Comparison of ENCODE assay signal across 10 cellular contexts in the genomic region with DNA sequence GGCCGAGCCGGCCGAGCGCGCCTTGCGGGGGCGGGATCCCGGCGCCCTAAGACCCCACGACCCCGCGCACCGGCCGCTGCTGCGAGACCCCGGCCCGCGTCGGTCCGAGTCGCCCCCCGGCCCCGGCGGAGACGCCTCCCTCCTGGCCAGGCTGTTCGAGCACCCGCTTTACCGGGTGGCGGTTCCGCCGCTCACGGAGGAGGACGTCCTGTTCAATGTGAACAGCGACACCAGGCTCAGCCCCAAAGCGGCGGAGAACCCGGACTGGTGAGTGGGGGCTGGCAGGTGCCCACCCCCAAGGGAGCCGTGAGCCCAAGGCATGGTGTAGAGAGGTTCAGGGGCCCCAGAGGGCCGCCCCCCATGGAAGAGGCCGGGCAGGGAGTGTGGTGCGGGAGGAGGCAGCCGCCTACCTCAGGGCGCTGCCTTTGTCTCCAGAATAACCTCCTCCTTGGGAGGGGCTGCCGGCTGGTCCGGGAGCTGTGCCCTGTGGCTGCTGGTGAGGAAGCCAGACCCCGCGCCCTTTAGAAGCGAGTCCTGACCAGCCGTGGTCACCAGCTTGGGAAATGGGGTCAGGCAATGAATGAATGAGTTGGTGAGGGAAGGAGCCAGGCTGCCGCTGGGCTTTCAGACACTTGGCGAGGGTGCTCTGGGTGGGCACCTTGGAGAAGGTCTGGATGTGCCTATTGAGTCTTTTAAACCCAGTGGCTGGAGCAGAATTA. TPM values are rescaled to one million over a fixed set of nuclear protein-coding genes. Genes with fewer than 3 reads are reported as not detected.
A peak's percentile ranks its signal among the peaks of the same experiment; 100 is the strongest.
DNase-seq lines count a peak whose midpoint lies in the region; ATAC-seq and TF ChIP-seq lines count a peak whose summit lies in the region.
"Had no signal": no experiment of that assay in that cellular context is flagged by ENCODE, and none has a peak within 500 bp of the region (broad histone marks: within the 10 kb centered on the region; RNA-seq: fewer than 3 reads in every experiment).

No MANE protein-coding gene starts in this region.

- WGBS in stomach, 5 donors = 0 to 4% (median 3%) methylated on average over 5 to 51 of the region's 51 CpGs

- intact Hi-C loops in left lung (cut with DNase I) = no loop called here
- intact Hi-C loops in stomach (cut with DNase I; ENCODE audit: low total_unique reads) = no loop called here

- H3K4me3 ChIP-seq in astrocyte of the spinal cord (ENCODE audit: low read depth, low read length) = peak overlapping the region; percentile 98
- H3K4me3 ChIP-seq in left lung = peak overlapping the region; percentile 53 to 74
- H3K4me3 ChIP-seq in stomach = peak overlapping the region; percentile 73 to 96 (median 86)

- TF ChIP-seq CTCF in astrocyte of the spinal cord (IDR thresholded peaks at IDR 0.05; ENCODE audit: low read depth, low read length) (no peak), left lung (IDR thresholded peaks at IDR 0.05) (no peak), stomach (IDR thresholded peaks at IDR 0.05) (no peak)

- H3K4me1 ChIP-seq in left lung (peaks cover 7 to 44% of the 10 kb centered on the region in 2 donors), stomach (peaks cover 45 to 67% (median 61%) of the 10 kb centered on the region in 4 donors)

- H3K27ac ChIP-seq in left lung (no peak overlapping the region), stomach (peak overlapping the region; percentile 61 to 95 (median 90))

- in situ Hi-C loops in astrocyte of the spinal cord (cut with HindIII; ENCODE audit: low sequenced_read_pairs) = no loop called here

- H3K36me3 ChIP-seq in left lung = peaks cover 0 to 35% of the 10 kb centered on the region in 2 donors
- peaks cover 34 to 37% (median 36%) of the 10 kb centered on the region in 4 donors for H3K36me3 ChIP-seq in stomach

- H3K9me3 ChIP-seq in left lung = no peaks in the 10 kb centered on the region
- H3K9me3 ChIP-seq in stomach = no peaks in the 10 kb centered on the region

- ATAC-seq in left lung (no peak), HG02571 (IDR thresholded peaks at IDR 0.05; ENCODE audit: unreplicated experiment) (no peak)

- H3K27me3 ChIP-seq in left lung = peaks cover 0 to 48% of the 10 kb centered on the region in 2 donors
- H3K27me3 ChIP-seq in stomach = peaks cover 0 to 27% (median 0%) of the 10 kb centered on the region in 3 donors

- peak; percentile 23 for DNase-seq in NCI-H146 (lab: John Stamatoyannopoulos, UW)
- no peak for DNase-seq in NCI-H146 treated with DMSO at 0.1 percent for 48 hours (lab: John Stamatoyannopoulos, UW; ENCODE audit: unreplicated experiment)
- no peak for DNase-seq in astrocyte of the spinal cord (ENCODE audit: low read depth, low spot score)
- no peak for DNase-seq in left lung
- DNase-seq in stomach = no peak
- DNase-seq in NCI-H2081 (lab: John Stamatoyannopoulos, UW) = no peak
- no peak for DNase-seq in stimulated activated CD4-positive, alpha-beta T cell treated with anti-CD3 and anti-CD28 coated beads, Interleukin-12 subunit alpha, Interleukin-12 subunit beta, amount 100 ng/mL, for 4 hours
- DNase-seq: activated CD4-positive, alpha-beta T cell treated with anti-CD3 and anti-CD28 coated beads, Interleukin-2, amount 50 U/mL, for 4 hours; CD4-positive, CD25-positive, alpha-beta regulatory T cell had no signal

- TF ChIP-seq EP300 in stomach (IDR thresholded peaks at IDR 0.05) = no peak

- no peak for TF ChIP-seq POLR2A in stomach (IDR thresholded peaks at IDR 0.05)

RNA-seq across cellular contexts. Expression of a gene that starts 1.3 kb away (rescaled TPM):
- 10 to 100 TPM; 44.6 to 75.5 TPM for total RNA-seq in left lung
- 10 to 100 TPM; 21.3 to 89.8 (median 49.0) TPM for total RNA-seq in stomach
- polyA plus RNA-seq in stomach = 10 to 100 TPM; 19.1 to 35.2 (median 33.9) TPM
- total RNA-seq: CD4-positive, CD25-positive, alpha-beta regulatory T cell had no signal
- polyA plus RNA-seq: CD4-positive, CD25-positive, alpha-beta regulatory T cell had no signal

Comparison
In these comparisons a context has a peak if more than half of its experiments do, and no peak if none do; other contexts are left out.
1. H3K27ac ChIP-seq: peak in stomach (5 of 5); none in left lung (0 of 2).
2. Peak in every context shown above with its lines, with median percentiles within 50 percentile points of each other: H3K4me3 ChIP-seq.